ENCODE assay signal across 26 cellular contexts in the genomic region with DNA sequence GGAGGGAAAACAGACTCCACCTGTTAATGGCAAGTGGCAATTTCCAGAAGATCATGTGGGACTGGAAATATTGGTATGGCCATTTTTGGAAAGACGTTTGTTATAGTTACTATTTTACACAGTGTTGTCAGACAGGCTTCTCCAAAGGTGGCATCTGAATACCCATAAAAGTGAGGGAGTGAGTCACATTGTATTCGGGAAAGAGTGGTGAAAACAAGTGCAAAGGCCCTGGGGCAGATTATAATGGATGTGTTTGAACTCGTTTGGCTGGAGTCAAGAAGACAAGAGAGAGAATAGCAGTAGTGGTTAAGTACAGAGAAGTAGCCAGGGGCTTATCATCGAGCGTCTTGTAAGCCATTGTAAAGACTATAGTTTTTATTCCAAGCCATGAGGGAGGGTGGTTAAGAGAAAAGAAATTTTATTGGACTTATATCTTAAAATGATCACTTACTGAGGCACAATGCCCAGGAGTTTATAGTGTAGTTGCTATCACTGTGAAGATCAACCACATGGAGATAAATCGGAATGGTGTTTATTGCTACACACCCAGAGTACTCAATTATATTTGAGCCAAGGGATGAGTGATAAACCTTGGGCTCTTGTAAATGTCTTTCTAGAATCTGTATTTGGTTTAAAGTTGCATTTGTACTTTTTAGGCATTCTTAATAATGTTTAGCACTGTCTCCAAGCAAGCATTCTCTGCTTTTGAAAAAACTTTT.
"Had no signal": no experiment of that assay in that cellular context is flagged by ENCODE, and none has a peak within 500 bp of the region (broad histone marks: within the 10 kb centered on the region; RNA-seq: fewer than 3 reads in every experiment).

No MANE protein-coding gene starts in this region.

- H3K9ac ChIP-seq: neural progenitor cell, parathyroid adenoma had no signal

- H3K4me1 ChIP-seq: gastroesophageal sphincter, heart left ventricle, left lung, parathyroid adenoma, right atrium auricular region, transverse colon had no signal

- H3K27ac ChIP-seq: dorsolateral prefrontal cortex, esophagus squamous epithelium, gastroesophageal sphincter, heart left ventricle, hepatocyte, left lung, neural progenitor cell, parathyroid adenoma, right atrium auricular region, suprapubic skin, transverse colon, vagina had no signal

- H3K79me2 ChIP-seq: hepatocyte, parathyroid adenoma had no signal

- H3K4me2 ChIP-seq: hepatocyte, neural progenitor cell, smooth muscle cell had no signal

- H3K27me3 ChIP-seq: dorsolateral prefrontal cortex, esophagus squamous epithelium, gastroesophageal sphincter, heart left ventricle, hepatocyte, left lung, neural progenitor cell, right atrium auricular region, suprapubic skin, transverse colon, vagina had no signal

- DNase-seq: dorsolateral prefrontal cortex; effector CD4-positive, alpha-beta T cell; esophagus squamous epithelium; foreskin fibroblast; heart left ventricle; kidney; left lung; mesendoderm; midbrain; naive thymus-derived CD4-positive, alpha-beta T cell; stimulated activated CD4-positive, alpha-beta T cell treated with anti-CD3 and anti-CD28 coated beads, Interleukin-12 subunit alpha, Interleukin-12 subunit beta, amount 100 ng/mL, for 4 hours; stimulated activated CD4-positive, alpha-beta T cell treated with anti-CD3 and anti-CD28 coated beads, Interleukin-1b, Interleukin-23, amount 100 ng/mL, for 48 hours; stimulated activated CD4-positive, alpha-beta T cell treated with anti-CD3 and anti-CD28 coated beads, Interleukin-4, amount 100 ng/mL, for 1 hour; stimulated activated CD8-positive, alpha-beta memory T cell treated with anti-CD3 and anti-CD28 coated beads, Interleukin-4, amount 100 ng/mL, for 48 hours; stimulated activated naive CD4-positive, alpha-beta T cell; stimulated activated naive CD8-positive, alpha-beta T cell treated with anti-CD3 and anti-CD28 coated beads, Interleukin-15, amount 100 ng/mL, for 72 hours; transverse colon had no signal

- H3K4me3 ChIP-seq: dorsolateral prefrontal cortex, esophagus squamous epithelium, gastroesophageal sphincter, heart left ventricle, hepatocyte, left lung, neural progenitor cell, right atrium auricular region, smooth muscle cell, suprapubic skin, transverse colon, vagina had no signal

- H3K9me3 ChIP-seq: esophagus squamous epithelium, gastroesophageal sphincter, suprapubic skin, transverse colon, vagina had no signal

- H2AFZ ChIP-seq: hepatocyte, neural progenitor cell, parathyroid adenoma had no signal

- H3K36me3 ChIP-seq: esophagus squamous epithelium, gastroesophageal sphincter, heart left ventricle, left lung, neural progenitor cell, right atrium auricular region, suprapubic skin, transverse colon, vagina had no signal

- ATAC-seq: gastroesophageal sphincter; heart left ventricle; left lung; naive thymus-derived CD4-positive, alpha-beta T cell; sciatic nerve; stimulated activated naive CD8-positive, alpha-beta T cell treated with anti-CD3 and anti-CD28 coated beads, Interleukin-15, amount 100 ng/mL, for 72 hours had no signal
